Comparison of ENCODE assay signal across 8 cellular contexts in the genomic region with DNA sequence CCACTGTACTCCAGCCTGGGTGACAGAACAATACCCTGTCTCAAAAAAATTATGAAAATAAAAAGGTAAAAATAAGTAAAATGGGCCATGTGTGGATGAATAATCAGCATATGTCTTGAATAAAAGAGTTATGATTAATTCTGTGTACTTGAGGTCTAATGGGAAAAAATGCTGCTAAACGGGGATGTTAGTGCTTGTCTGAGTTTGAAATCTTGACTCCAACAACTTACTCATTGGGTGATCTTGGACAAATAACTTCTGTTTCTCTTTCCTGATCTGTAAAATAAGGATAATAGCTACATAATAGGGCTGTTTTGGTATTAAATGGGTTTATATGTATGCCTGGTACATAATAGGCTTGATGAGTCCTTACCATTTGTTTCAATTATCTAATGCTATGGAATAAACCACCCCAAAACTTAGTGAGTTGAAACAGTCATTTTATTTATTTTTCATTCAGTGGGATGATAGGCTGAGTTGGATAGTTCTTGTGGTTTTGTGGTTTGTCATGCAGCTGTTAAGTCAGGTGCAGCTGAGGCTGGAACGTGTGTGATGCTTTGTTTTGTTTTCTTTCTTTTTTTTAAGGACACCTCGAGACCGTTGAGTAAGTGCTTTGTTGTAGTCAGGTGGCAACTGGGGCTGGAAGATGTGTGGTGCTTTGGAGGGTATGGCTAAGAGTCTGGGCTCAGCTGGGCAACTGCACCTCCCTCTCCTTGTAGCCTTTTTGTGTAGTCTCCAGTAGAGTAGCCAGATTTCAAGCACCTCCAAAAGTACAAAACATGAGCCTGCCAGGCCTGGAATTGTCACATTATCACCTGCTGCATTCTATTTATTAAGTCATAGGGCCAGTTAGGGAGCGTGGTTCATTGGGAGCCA. TPM values are rescaled to one million over a fixed set of nuclear protein-coding genes. Genes with fewer than 3 reads are reported as not detected.
A peak's percentile ranks its signal among the peaks of the same experiment; 100 is the strongest.
DNase-seq lines count a peak whose midpoint lies in the region; ATAC-seq and TF ChIP-seq lines count a peak whose summit lies in the region.

No MANE protein-coding gene starts in this region.

- peak overlapping the region; percentile 97 for H3K27ac ChIP-seq in OCI-LY1 (ENCODE audit: low read depth, low read length, poor library complexity, severe bottlenecking)

- H3K36me3 ChIP-seq in OCI-LY1 (ENCODE audit: insufficient read depth, low read length), result peaks cover 71% of the 10 kb centered on the region

- peaks cover 42% of the 10 kb centered on the region for H3K4me1 Mint-ChIP-seq in activated naive CD8-positive, alpha-beta T cell treated with anti-CD3 and anti-CD28 coated beads, Interleukin-2, amount 10 ng/mL, durations not matched to agents 7 days and 5 days
- peaks cover 30% of the 10 kb centered on the region for H3K4me1 Mint-ChIP-seq in neural crest cell

- peak; percentile 7 for DNase-seq in AG08396 (ENCODE audit: low spot score)
- no peak for DNase-seq in activated naive CD8-positive, alpha-beta T cell treated with anti-CD3 and anti-CD28 coated beads, Interleukin-2, amount 10 ng/mL, durations not matched to agents 7 days and 5 days
- DNase-seq in neural crest cell (ENCODE audit: low read depth, low spot score), result no peak
- DNase-seq in HuH-7 (ENCODE audit: low spot score), result no peak
- DNase-seq in hypothalamus (lab: John Stamatoyannopoulos, UW), result no peak

- H4K20me1 ChIP-seq in OCI-LY1 (ENCODE audit: insufficient read depth, low read length), result no peaks in the 10 kb centered on the region

- H3K4me3 ChIP-seq in OCI-LY1 (ENCODE audit: low read depth, low read length, poor library complexity, severe bottlenecking), result peak overlapping the region; percentile 45

- peak overlapping the region; percentile 67 for H3K4me2 ChIP-seq in OCI-LY1 (ENCODE audit: low read length)

- peaks cover 81% of the 10 kb centered on the region for H3K4me1 ChIP-seq in OCI-LY1 (ENCODE audit: insufficient read depth, low read length, severe bottlenecking)

- peaks cover 17% of the 10 kb centered on the region for H3F3A ChIP-seq in OCI-LY1 (ENCODE audit: insufficient read depth, low read length)

- H3K27ac Mint-ChIP-seq in activated naive CD8-positive, alpha-beta T cell treated with anti-CD3 and anti-CD28 coated beads, Interleukin-2, amount 10 ng/mL, durations not matched to agents 7 days and 5 days, result peak overlapping the region; percentile 80
- H3K27ac Mint-ChIP-seq in neural crest cell (ENCODE audit: unreplicated experiment), result no peak overlapping the region

- no peaks in the 10 kb centered on the region for H3K27me3 Mint-ChIP-seq in activated naive CD8-positive, alpha-beta T cell treated with anti-CD3 and anti-CD28 coated beads, Interleukin-2, amount 10 ng/mL, durations not matched to agents 7 days and 5 days
- no peaks in the 10 kb centered on the region for H3K27me3 Mint-ChIP-seq in neural crest cell (ENCODE audit: low read depth)

- H3K9me3 Mint-ChIP-seq in activated naive CD8-positive, alpha-beta T cell treated with anti-CD3 and anti-CD28 coated beads, Interleukin-2, amount 10 ng/mL, durations not matched to agents 7 days and 5 days, result peaks cover 8% of the 10 kb centered on the region
- H3K9me3 Mint-ChIP-seq in neural crest cell, result no peaks in the 10 kb centered on the region

- no peak overlapping the region for H2AFZ ChIP-seq in OCI-LY1 (ENCODE audit: low read length)

- H3K9ac ChIP-seq in OCI-LY1 (ENCODE audit: low read length), result peak overlapping the region; percentile 68

- H3K36me3 Mint-ChIP-seq in activated naive CD8-positive, alpha-beta T cell treated with anti-CD3 and anti-CD28 coated beads, Interleukin-2, amount 10 ng/mL, durations not matched to agents 7 days and 5 days, result peaks cover 58% of the 10 kb centered on the region
- peaks cover 17% of the 10 kb centered on the region for H3K36me3 Mint-ChIP-seq in neural crest cell (ENCODE audit: low read depth)

- H3K9me3 ChIP-seq in OCI-LY1 (ENCODE audit: low read length), result peaks cover 12% of the 10 kb centered on the region; the same call in 1 of the 2 replicates

- peaks cover 66% of the 10 kb centered on the region for H3K79me2 ChIP-seq in OCI-LY1 (ENCODE audit: insufficient read depth, low read length)

- TF ChIP-seq CTCF in OCI-LY1 (IDR thresholded peaks at IDR 0.05; ENCODE audit: low read length), result no peak
- no peak for TF ChIP-seq CTCF in neural crest cell (conservative IDR thresholded peaks at IDR 0.05)

- ATAC-seq in GM18858 (IDR thresholded peaks at IDR 0.05; ENCODE audit: unreplicated experiment), result peak; percentile 60
- peak; percentile 48 for ATAC-seq in HG03103 (IDR thresholded peaks at IDR 0.05; ENCODE audit: low read depth, unreplicated experiment)
- peak; percentile 31 for ATAC-seq in activated naive CD8-positive, alpha-beta T cell treated with anti-CD3 and anti-CD28 coated beads, Interleukin-2, amount 10 ng/mL, durations not matched to agents 7 days and 5 days (ENCODE audit: low read depth)

- POLR2A ChIA-PET in activated naive CD8-positive, alpha-beta T cell treated with anti-CD3 and anti-CD28 coated beads, Interleukin-2, amount 10 ng/mL, durations not matched to agents 7 days and 5 days (lab: Charles Lee), result interaction anchor here (0.6 to 1.6 kb wide), 3 partner anchors 13 to 100 kb away, joined by 3 to 8 read pairs (median 4); partner anchors contain the start of gene PIK3C2B

- H3K27me3 ChIP-seq in OCI-LY1 (ENCODE audit: insufficient read depth, low read length), result no peaks in the 10 kb centered on the region

- H3K4me3 Mint-ChIP-seq in activated naive CD8-positive, alpha-beta T cell treated with anti-CD3 and anti-CD28 coated beads, Interleukin-2, amount 10 ng/mL, durations not matched to agents 7 days and 5 days, result peak overlapping the region; percentile 69
- peak overlapping the region; percentile 77 for H3K4me3 Mint-ChIP-seq in neural crest cell

- H3K9me2 ChIP-seq in OCI-LY1 (ENCODE audit: low read depth, low read length), result no peaks in the 10 kb centered on the region

RNA-seq across cellular contexts. Expression of gene MDM4, which starts 4.9 kb away (rescaled TPM):
- 100 to 1,000 TPM; 118 to 143 TPM for total RNA-seq in activated naive CD8-positive, alpha-beta T cell treated with anti-CD3 and anti-CD28 coated beads, Interleukin-2, amount 10 ng/mL, durations not matched to agents 7 days and 5 days
- total RNA-seq in neural crest cell, result 92.5 and 98.2 TPM in 2 replicates

RNA-seq across cellular contexts. Expression of gene PIK3C2B, which starts 26.5 kb away (rescaled TPM):
- total RNA-seq in activated naive CD8-positive, alpha-beta T cell treated with anti-CD3 and anti-CD28 coated beads, Interleukin-2, amount 10 ng/mL, durations not matched to agents 7 days and 5 days, result 10 to 100 TPM; 37.1 to 41.8 TPM
- total RNA-seq in neural crest cell, result 70.5 and 71.7 TPM in 2 replicates
